In the genomic region with DNA sequence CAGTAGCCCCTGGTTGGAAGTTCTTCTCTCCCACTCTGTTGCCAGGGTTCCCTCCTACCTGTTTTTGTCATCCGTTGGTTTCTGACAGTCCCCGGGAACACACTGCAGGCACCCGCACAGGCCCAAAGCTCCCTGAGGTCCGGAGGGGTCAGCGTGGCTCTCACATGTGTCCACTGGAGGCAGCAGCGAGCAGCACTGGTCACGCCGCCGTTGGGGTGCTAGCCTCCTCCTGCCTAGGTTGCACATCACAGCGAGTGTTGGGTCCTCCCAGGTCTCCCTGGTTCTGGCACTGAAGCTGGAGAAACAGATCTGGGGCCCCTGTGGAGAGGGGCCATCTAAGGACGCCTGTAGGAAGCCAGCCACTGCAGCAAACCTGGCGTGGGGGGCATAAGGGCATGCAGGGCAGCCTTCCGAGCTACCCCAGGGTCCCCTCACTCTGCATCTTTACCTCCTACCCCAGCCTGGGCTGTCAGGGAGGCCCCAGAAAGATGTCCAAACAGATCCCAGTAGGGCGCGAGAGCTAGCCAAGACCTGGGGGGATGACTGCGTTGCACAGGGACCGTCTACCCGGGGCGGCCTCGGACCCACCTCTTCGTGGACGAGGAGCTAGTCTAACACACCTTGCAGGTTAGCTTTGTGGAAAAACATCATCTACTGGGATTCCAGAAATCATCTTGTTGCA, we compare ENCODE assay signal across 8 cellular contexts.
DNase-seq lines count a peak whose midpoint lies in the region; TF ChIP-seq lines count a peak whose summit lies in the region.

No MANE protein-coding gene starts in this region.

- no peak overlapping the region for H3K9ac ChIP-seq in parathyroid adenoma

- H3K4me3 ChIP-seq in GM12875 (ENCODE audit: low read depth, low read length) (no peak overlapping the region), epithelial cell of esophagus (ENCODE audit: low read length) (no peak overlapping the region), parathyroid adenoma (ENCODE audit: low read depth, low read length) (no peak overlapping the region)

- peak; percentile 15 for DNase-seq in T-helper 9 cell
- no peak for DNase-seq in epithelial cell of esophagus (ENCODE audit: low read depth)
- no peak for DNase-seq in activated gamma-delta T cell treated with Interleukin-2 at 50 U/mL for 16 hours
- no peak for DNase-seq in NCI-H1048 (lab: John Stamatoyannopoulos, UW)
- no peak for DNase-seq in SIG-M5 treated with dmso at 0.1 percent for 504 hours (lab: John Stamatoyannopoulos, UW; ENCODE audit: unreplicated experiment)
- DNase-seq in GM19238 (ENCODE audit: insufficient read length, low spot score) = no peak

- no peak overlapping the region for H3K27ac ChIP-seq in parathyroid adenoma

- no peaks in the 10 kb centered on the region for H3K4me1 ChIP-seq in parathyroid adenoma

- H3K79me2 ChIP-seq in parathyroid adenoma = peaks cover 3% of the 10 kb centered on the region

- H3K36me3 ChIP-seq in parathyroid adenoma (ENCODE audit: control insufficient read depth, insufficient read depth, low read length) = no peaks in the 10 kb centered on the region

- no peak overlapping the region for H3K4me2 ChIP-seq in parathyroid adenoma (ENCODE audit: low read length)

- H3K27me3 ChIP-seq in parathyroid adenoma (ENCODE audit: control insufficient read depth, insufficient read depth, low read length) = no peaks in the 10 kb centered on the region

- no peak overlapping the region for H2AFZ ChIP-seq in parathyroid adenoma

- TF ChIP-seq CTCF in GM12875 (IDR thresholded peaks at IDR 0.05; ENCODE audit: borderline replicate concordance, insufficient read depth, low read depth, low read length) (peak; percentile 68), epithelial cell of esophagus (IDR thresholded peaks at IDR 0.05; ENCODE audit: insufficient read depth, low read depth, low read length, missing control alignments) (peak; percentile 44), parathyroid adenoma (IDR thresholded peaks at IDR 0.05) (peak; percentile 55)

- H3K9me3 ChIP-seq in parathyroid adenoma (ENCODE audit: control insufficient read depth, low read length) = no peaks in the 10 kb centered on the region
